In genomic region chr12:17060260-17060659, GRCh38 we compare ENCODE assay signal across 20 cellular contexts.
DNase-seq lines count a peak whose midpoint lies in the region; FAIRE-seq and TF ChIP-seq lines count a peak whose summit lies in the region.
"Had no signal": no experiment of that assay in that cellular context is flagged by ENCODE, and none has a peak within 500 bp of the region (broad histone marks: within the 10 kb centered on the region; RNA-seq: fewer than 3 reads in every experiment).

No MANE protein-coding gene starts in this region.

- no peaks in the 10 kb centered on the region for H3K9me3 ChIP-seq in CD4-positive, alpha-beta memory T cell (ENCODE audit: control insufficient read depth in 1 of 2, low read length in 2 of 2)
- H3K9me3 ChIP-seq: BE2C had no signal

- H3K4me1 ChIP-seq in CD4-positive, alpha-beta memory T cell (ENCODE audit: insufficient read depth, low read length), result no peaks in the 10 kb centered on the region
- H3K4me1 ChIP-seq: BE2C had no signal

- no peak overlapping the region for H3K4me3 ChIP-seq in bronchial epithelial cell (ENCODE audit: low read depth, low read length)
- H3K4me3 ChIP-seq in CD4-positive, alpha-beta memory T cell (ENCODE audit: low read length in 2 of 2), result no peak overlapping the region
- H3K4me3 ChIP-seq: GM23338, SK-N-MC had no signal

- CTCF ChIA-PET in CD4-positive, alpha-beta memory T cell (lab: Charles Lee; ENCODE audit: partially characterized antibody), result no interaction called here

- peak; percentile 73 for DNase-seq in Caki2 (ENCODE audit: low read depth)
- peak; percentile 29 for DNase-seq in NCI-H460 (ENCODE audit: extremely low read depth, low read depth)
- DNase-seq in bronchial epithelial cell (ENCODE audit: low read depth), result peak; percentile 68
- peak; percentile 36 for DNase-seq in renal cortical epithelial cell (ENCODE audit: low read depth)
- DNase-seq in NCI-H526 (lab: John Stamatoyannopoulos, UW), result no peak
- DNase-seq in dedifferentiated amniotic fluid mesenchymal stem cell (ENCODE audit: extremely low spot score), result no peak
- no peak for DNase-seq in CD4-positive, alpha-beta memory T cell
- DNase-seq: BE2C, DMS153, H9, IMR-90, KG1, MM.1S, NCI-H2029, NCI-H446, NCI-H526 treated with DMSO at 0.1 percent for 48 hours, SIG-M5 had no signal

- H3K36me3 Mint-ChIP-seq in CD4-positive, alpha-beta memory T cell, result no peaks in the 10 kb centered on the region
- H3K36me3 Mint-ChIP-seq: CD14-positive monocyte had no signal

- no peak for FAIRE-seq in bronchial epithelial cell (lab: Jason Lieb, UNC)

- H3K36me3 ChIP-seq in bronchial epithelial cell (ENCODE audit: control insufficient read depth, insufficient read depth, low read length), result no peaks in the 10 kb centered on the region
- H3K36me3 ChIP-seq in CD4-positive, alpha-beta memory T cell (ENCODE audit: insufficient read depth, low read length), result no peaks in the 10 kb centered on the region
- H3K36me3 ChIP-seq: BE2C had no signal

- H3K9me3 Mint-ChIP-seq in CD4-positive, alpha-beta memory T cell, result peaks cover 2 to 19% (median 5%) of the 10 kb centered on the region in 8 donors
- H3K9me3 Mint-ChIP-seq: GM23338, H9 had no signal

- no peak overlapping the region for H3K27ac Mint-ChIP-seq in CD4-positive, alpha-beta memory T cell
- H3K27ac Mint-ChIP-seq: CD14-positive monocyte, GM23338, H9 had no signal

- in situ Hi-C loops in Caki2 (cut with HindIII; ENCODE audit: low pct_unique_long_range_greater_than_20kb, low sequenced_read_pairs), result no loop called here

- intact Hi-C loops in CD4-positive, alpha-beta memory T cell (cut with micrococcal nuclease), result no loop called here

- H3K4me1 Mint-ChIP-seq in CD4-positive, alpha-beta memory T cell, result no peaks in the 10 kb centered on the region
- H3K4me1 Mint-ChIP-seq: CD14-positive monocyte, GM23338, H9 had no signal

- no peaks in the 10 kb centered on the region for H3K27me3 Mint-ChIP-seq in CD4-positive, alpha-beta memory T cell

- no peak overlapping the region for H3K27ac ChIP-seq in CD4-positive, alpha-beta memory T cell (ENCODE audit: low read depth, low read length)
- H3K27ac ChIP-seq: SK-N-MC had no signal

- H3K4me3 Mint-ChIP-seq in CD4-positive, alpha-beta memory T cell, result no peak overlapping the region
- H3K4me3 Mint-ChIP-seq: CD14-positive monocyte, GM23338, H9 had no signal

- H3K27me3 ChIP-seq in bronchial epithelial cell (ENCODE audit: control insufficient read depth, insufficient read depth, low read length), result no peaks in the 10 kb centered on the region
- H3K27me3 ChIP-seq in CD4-positive, alpha-beta memory T cell (ENCODE audit: insufficient read depth, low read length), result no peaks in the 10 kb centered on the region
- H3K27me3 ChIP-seq: BE2C had no signal

- POLR2A ChIA-PET in CD4-positive, alpha-beta memory T cell (lab: Charles Lee; ENCODE audit: partially characterized antibody), result no interaction called here

- no peak for TF ChIP-seq CTCF in bronchial epithelial cell (IDR thresholded peaks at IDR 0.05; ENCODE audit: insufficient read depth, low read length, severe bottlenecking)

Comparison
In these comparisons a context has a peak if more than half of its experiments do, and no peak if none do; other contexts are left out.
1. DNase-seq: peak in Caki2 (single experiment), NCI-H460 (single experiment), bronchial epithelial cell (single experiment) and renal cortical epithelial cell (single experiment); none in NCI-H526 (0 of 2), dedifferentiated amniotic fluid mesenchymal stem cell (single experiment) and CD4-positive, alpha-beta memory T cell (0 of 5).